In the genomic region with DNA sequence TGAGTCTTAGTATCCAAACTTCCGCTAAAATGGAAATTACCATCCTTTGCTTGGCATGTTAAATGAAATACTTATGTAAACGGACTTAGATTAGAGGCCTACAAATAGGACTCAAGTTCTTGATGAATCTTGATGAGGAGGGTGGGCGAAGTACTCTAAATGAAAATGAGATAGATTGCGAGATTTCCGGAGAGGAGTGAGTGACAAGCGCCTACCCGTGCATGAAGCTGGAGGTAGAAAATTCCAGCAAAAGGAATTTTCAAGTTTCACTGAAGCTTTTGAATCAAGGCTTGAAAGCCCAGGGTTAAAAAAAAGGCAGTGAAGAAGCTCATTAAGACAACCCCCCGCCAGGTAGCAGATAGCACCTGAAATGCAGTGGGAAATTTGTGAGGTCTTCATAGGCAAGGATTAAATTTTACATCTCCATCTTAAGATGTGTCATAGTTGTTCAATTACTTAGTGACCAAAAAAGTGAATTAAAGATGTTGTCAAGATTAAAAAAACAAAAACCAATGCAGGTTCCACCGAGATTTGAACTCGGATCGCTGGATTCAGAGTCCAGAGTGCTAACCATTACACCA, we compare ENCODE assay signal across 8 cellular contexts. TPM values are rescaled to one million over a fixed set of nuclear protein-coding genes. Genes with fewer than 3 reads are reported as not detected.
DNase-seq lines count a peak whose midpoint lies in the region; ATAC-seq and TF ChIP-seq lines count a peak whose summit lies in the region.

No MANE protein-coding gene starts in this region.

- no peaks in the 10 kb centered on the region for H3K27me3 ChIP-seq in right atrium auricular region
- no peaks in the 10 kb centered on the region for H3K27me3 ChIP-seq in mesenchymal stem cell (ENCODE audit: control insufficient read depth in 1 of 2, insufficient read depth in 1 of 2, low read length in 2 of 2)
- no peaks in the 10 kb centered on the region for H3K27me3 ChIP-seq in uterus

- no peak overlapping the region for H2AFZ ChIP-seq in mesenchymal stem cell (ENCODE audit: low read depth, low read length)

- no peaks in the 10 kb centered on the region for H3K9me3 ChIP-seq in right atrium auricular region
- H3K9me3 ChIP-seq in mesenchymal stem cell (ENCODE audit: control insufficient read depth, low read length) = no peaks in the 10 kb centered on the region
- no peaks in the 10 kb centered on the region for H3K9me3 ChIP-seq in uterus

- H3K4me3 ChIP-seq in right atrium auricular region (peak overlapping the region; percentile 76 to 97), astrocyte of the cerebellum (ENCODE audit: low read depth, low read length) (peak overlapping the region; percentile 98), mesenchymal stem cell (ENCODE audit: insufficient read depth in 1 of 2, low read depth in 1 of 2, low read length in 2 of 2) (peak overlapping the region in 1 of 2 experiments; percentile 99), uterus (peak overlapping the region; percentile 85 to 95)

- DNase-seq in right atrium auricular region (ENCODE audit: low spot score) = no peak
- no peak for DNase-seq in Right ventricle myocardium inferior (ENCODE audit: missing footprints)
- DNase-seq in astrocyte of the cerebellum (ENCODE audit: low read depth) = no peak
- no peak for DNase-seq in mesenchymal stem cell
- no peak for DNase-seq in uterus
- no peak for DNase-seq in AG20443 (ENCODE audit: low spot score)
- DNase-seq in hippocampal formation (lab: John Stamatoyannopoulos, UW) = no peak

- H3K4me1 ChIP-seq in right atrium auricular region = peaks cover 0 to 29% of the 10 kb centered on the region in 2 donors
- peaks cover 6% of the 10 kb centered on the region for H3K4me1 ChIP-seq in mesenchymal stem cell (ENCODE audit: control insufficient read depth, insufficient read depth, low read depth, low read length)
- H3K4me1 ChIP-seq in uterus = peaks cover 0 to 4% of the 10 kb centered on the region in 2 donors

- H2BK15ac ChIP-seq in mesenchymal stem cell (ENCODE audit: low read depth, poor library complexity, severe bottlenecking) = no peak overlapping the region

- WGBS in mesenchymal stem cell = 62% methylated on average over 10 of the region's 11 CpGs

- no peak for ATAC-seq in Right ventricle myocardium inferior
- no peak for ATAC-seq in GM19035 (IDR thresholded peaks at IDR 0.05; ENCODE audit: unreplicated experiment)

- no peak overlapping the region for H2AK5ac ChIP-seq in mesenchymal stem cell (ENCODE audit: low read length, severe bottlenecking)

- H3K27ac ChIP-seq in right atrium auricular region (peak overlapping the region; percentile 94 to 97), mesenchymal stem cell (ENCODE audit: low read length, poor library complexity, severe bottlenecking) (no peak overlapping the region), uterus (peak overlapping the region; percentile 97 to 98)

- H2BK5ac ChIP-seq in mesenchymal stem cell (ENCODE audit: low read depth, low read length, poor library complexity, severe bottlenecking) = no peak overlapping the region

- H3K36me3 ChIP-seq in right atrium auricular region = no peaks in the 10 kb centered on the region
- H3K36me3 ChIP-seq in mesenchymal stem cell (ENCODE audit: control insufficient read depth in 1 of 2, insufficient read depth in 2 of 2, low read depth in 1 of 2, low read length in 2 of 2) = no peaks in the 10 kb centered on the region
- H3K36me3 ChIP-seq in uterus = no peaks in the 10 kb centered on the region

- no peak overlapping the region for H2BK120ac ChIP-seq in mesenchymal stem cell (ENCODE audit: low read depth, low read length)

- no peak overlapping the region for H3K23ac ChIP-seq in mesenchymal stem cell (ENCODE audit: low read length in 2 of 2)

- H3K4me2 ChIP-seq in mesenchymal stem cell (ENCODE audit: low read length, poor library complexity, severe bottlenecking) = no peak overlapping the region

- H2BK12ac ChIP-seq in mesenchymal stem cell (ENCODE audit: low read length in 2 of 2) = no peak overlapping the region

- H3K4ac ChIP-seq in mesenchymal stem cell (ENCODE audit: low read depth in 1 of 2, low read length in 2 of 2) = no peak overlapping the region

- H4K8ac ChIP-seq in mesenchymal stem cell (ENCODE audit: low read length) = no peak overlapping the region

- intact Hi-C loops in Right ventricle myocardium inferior (cut with DNase I) = loop anchor here (1.0 kb wide), 1 partner anchor 76 kb away; the partner anchor contains the start of gene DENND4A
- intact Hi-C loops in uterus (cut with DNase I; ENCODE audit: low total_unique reads) = no loop called here

- H3K14ac ChIP-seq in mesenchymal stem cell (ENCODE audit: low read length in 2 of 2) = no peak overlapping the region

- in situ Hi-C loops in astrocyte of the cerebellum (cut with HindIII; ENCODE audit: low sequenced_read_pairs) = loop anchor here (25.0 kb wide), 1 partner anchor 231 kb away; no protein-coding TSS in a partner anchor

- H3K79me1 ChIP-seq in mesenchymal stem cell (replicated peaks; ENCODE audit: low read length, poor library complexity, severe bottlenecking) = no peaks in the 10 kb centered on the region

- H4K91ac ChIP-seq in mesenchymal stem cell (ENCODE audit: low read length) = no peak overlapping the region

- peak overlapping the region in 1 of 2 experiments; percentile 99 for H3K18ac ChIP-seq in mesenchymal stem cell (ENCODE audit: low read depth in 1 of 2, low read length in 2 of 2)

- TF ChIP-seq POLR2A in uterus (IDR thresholded peaks at IDR 0.05) = no peak

- TF ChIP-seq CTCF in right atrium auricular region (IDR thresholded peaks at IDR 0.05) (no peak), astrocyte of the cerebellum (IDR thresholded peaks at IDR 0.05; ENCODE audit: low read depth, low read length, missing control alignments) (no peak), uterus (IDR thresholded peaks at IDR 0.05) (no peak)

- peak overlapping the region; percentile 99 for H3K9ac ChIP-seq in mesenchymal stem cell (ENCODE audit: low read length)

RNA-seq across cellular contexts. Expression of gene RAB11A, which starts 0.7 kb away (rescaled TPM):
- total RNA-seq in right atrium auricular region (100 to 1,000 TPM; 122 to 183 TPM), Right ventricle myocardium inferior (161 TPM), uterus (100 to 1,000 TPM in 2 of 4 donors, 10 to 100 TPM in 2; 62.0 to 213 (median 151) TPM)
- polyA plus RNA-seq in mesenchymal stem cell (2013, experiment 1 of 2) = 289 TPM
- 300 TPM for polyA plus RNA-seq in mesenchymal stem cell (2013, experiment 2 of 2)
